Comparison of ENCODE assay signal across 19 cellular contexts in the genomic region with DNA sequence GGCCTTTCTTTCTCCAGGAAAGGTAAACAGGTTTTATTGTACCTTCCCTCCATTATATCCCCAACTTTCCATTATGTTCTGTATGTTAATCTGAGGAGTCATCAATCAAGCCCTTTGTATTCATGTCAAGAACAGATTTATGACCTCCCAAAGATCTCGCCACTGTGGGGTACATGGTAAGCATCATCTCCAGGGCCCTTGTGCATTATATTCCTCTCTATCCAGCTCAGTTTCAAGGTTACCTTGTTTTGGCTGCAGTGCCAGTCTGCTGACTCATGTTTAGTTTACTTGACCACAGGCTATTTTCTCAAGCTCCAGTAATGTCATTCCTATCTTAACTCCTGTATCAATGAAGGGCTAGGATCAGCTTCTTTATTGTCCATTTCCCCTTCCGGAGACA.
DNase-seq lines count a peak whose midpoint lies in the region; ATAC-seq, FAIRE-seq and TF ChIP-seq lines count a peak whose summit lies in the region.
"Had no signal": no experiment of that assay in that cellular context is flagged by ENCODE, and none has a peak within 500 bp of the region (broad histone marks: within the 10 kb centered on the region; RNA-seq: fewer than 3 reads in every experiment).

No MANE protein-coding gene starts in this region.

- H3K9ac ChIP-seq in endothelial cell of umbilical vein (replicated peaks; ENCODE audit: extremely low read depth, insufficient read depth, low read length): no peak overlapping the region

- no peak overlapping the region for H3K4me2 ChIP-seq in endothelial cell of umbilical vein (ENCODE audit: insufficient read depth, low read length)

- H3K9me3 ChIP-seq in endothelial cell of umbilical vein (replicated peaks; ENCODE audit: control insufficient read depth, insufficient read depth, low read length) (no peaks in the 10 kb centered on the region), Caco-2 (no peaks in the 10 kb centered on the region)
- H3K9me3 ChIP-seq: heart left ventricle had no signal

- no peaks in the 10 kb centered on the region for H3K36me3 Mint-ChIP-seq in Caco-2 (ENCODE audit: insufficient read depth, unreplicated experiment)
- H3K36me3 Mint-ChIP-seq: type B pancreatic cell had no signal

- intact Hi-C loops in endothelial cell of umbilical vein (cut with micrococcal nuclease): loop anchor here (5.0 kb wide), 1 partner anchor 46 kb away; no protein-coding TSS in a partner anchor
- intact Hi-C loops in Caco-2 (cut with micrococcal nuclease; ENCODE audit: unreplicated experiment): no loop called here

- H3K4me3 ChIP-seq in endothelial cell of umbilical vein (replicated peaks in 1 of 3; ENCODE audit: insufficient read depth in 1 of 3, low read depth in 1 of 3, low read length in 3 of 3): no peak overlapping the region
- no peak overlapping the region for H3K4me3 ChIP-seq in skeletal muscle cell (ENCODE audit: low read depth, low read length)
- no peak overlapping the region for H3K4me3 ChIP-seq in Caco-2 (ENCODE audit: low read depth, low read length)
- H3K4me3 ChIP-seq: heart left ventricle, SK-N-MC had no signal

- DNase-seq in DMS153 (lab: John Stamatoyannopoulos, UW): peak; percentile 49
- no peak for DNase-seq in DMS153 treated with DMSO at 0.1 percent for 48 hours (lab: John Stamatoyannopoulos, UW; ENCODE audit: unreplicated experiment)
- peak; percentile 87 for DNase-seq in NCI-H748 treated with DMSO at 0.1 percent for 48 hours (lab: John Stamatoyannopoulos, UW)
- DNase-seq in endothelial cell of umbilical vein (ENCODE audit: low read depth, low spot score): peak; percentile 27
- DNase-seq in skeletal muscle cell (ENCODE audit: low read depth): peak; percentile 34
- no peak for DNase-seq in NCI-H2107 treated with DMSO at 0.1 percent for 48 hours (lab: John Stamatoyannopoulos, UW; ENCODE audit: unreplicated experiment)
- no peak for DNase-seq in Caco-2
- DNase-seq: DMS 273 treated with DMSO at 0.1 percent for 48 hours; effector CD4-positive, alpha-beta T cell; heart left ventricle; MV-4-11; NCI-H524 treated with DMSO at 0.1 percent for 48 hours; occipital lobe; WERI-Rb-1 had no signal

- H3K9me3 Mint-ChIP-seq in Caco-2 (ENCODE audit: unreplicated experiment): no peaks in the 10 kb centered on the region

- no peak for ATAC-seq in GM21786 (IDR thresholded peaks at IDR 0.05; ENCODE audit: unreplicated experiment)
- ATAC-seq: heart left ventricle had no signal

- BruUV-seq in endothelial cell of umbilical vein (replicated peaks; lab: Mats Ljungman, UMichigan) (no TSS peak), Caco-2 (replicated peaks; lab: Mats Ljungman, UMichigan) (no TSS peak)

- TF ChIP-seq POLR2A in endothelial cell of umbilical vein (IDR thresholded peaks at IDR 0.05; ENCODE audit: low read depth, low read length): no peak

- peaks cover 3% of the 10 kb centered on the region for H3K4me1 ChIP-seq in endothelial cell of umbilical vein (ENCODE audit: control insufficient read depth, extremely low read depth, insufficient read depth, low read length)
- no peaks in the 10 kb centered on the region for H3K4me1 ChIP-seq in Caco-2
- H3K4me1 ChIP-seq: heart left ventricle had no signal

- peaks cover 2% of the 10 kb centered on the region for H3K27me3 Mint-ChIP-seq in Caco-2 (ENCODE audit: insufficient read depth, unreplicated experiment)
- H3K27me3 Mint-ChIP-seq: type B pancreatic cell had no signal

- H3K4me1 Mint-ChIP-seq in Caco-2 (ENCODE audit: low read depth, unreplicated experiment): peaks cover 6% of the 10 kb centered on the region

- CTCF ChIA-PET in endothelial cell of umbilical vein (lab: Charles Lee): interaction anchor here (1.0 to 1.9 kb wide), 3 partner anchors 13 to 226 kb away, joined by 3 to 4 read pairs (median 3); no protein-coding TSS in a partner anchor
- CTCF ChIA-PET in Caco-2 (lab: Charles Lee): no interaction called here

- no peaks in the 10 kb centered on the region for H3K27me3 ChIP-seq in endothelial cell of umbilical vein (ENCODE audit: control insufficient read depth in 2 of 2, insufficient read depth in 2 of 2, low read length in 2 of 2)
- no peaks in the 10 kb centered on the region for H3K27me3 ChIP-seq in Caco-2 (replicated peaks; ENCODE audit: control insufficient read depth, insufficient read depth, low read length)
- H3K27me3 ChIP-seq: heart left ventricle had no signal

- no peak overlapping the region for H2AFZ ChIP-seq in endothelial cell of umbilical vein (ENCODE audit: low read depth, low read length)

- peak; percentile 73 for FAIRE-seq in endothelial cell of umbilical vein (lab: Jason Lieb, UNC)
- FAIRE-seq: H54 had no signal

- no peak overlapping the region for H3K27ac Mint-ChIP-seq in Caco-2 (ENCODE audit: unreplicated experiment)
- H3K27ac Mint-ChIP-seq: type B pancreatic cell had no signal

- no peaks in the 10 kb centered on the region for H3K79me2 ChIP-seq in endothelial cell of umbilical vein (ENCODE audit: control insufficient read depth, insufficient read depth, low read length)

- TF ChIP-seq CTCF in endothelial cell of umbilical vein (IDR thresholded peaks at IDR 0.05; ENCODE audit: extremely low read depth in 1 of 2, insufficient read depth in 1 of 2, low read depth in 1 of 2, low read length in 2 of 2): no peak
- no peak for TF ChIP-seq CTCF in Caco-2 (IDR thresholded peaks at IDR 0.05; ENCODE audit: insufficient read depth in 1 of 2, low read depth in 1 of 2, low read length in 1 of 2, severe bottlenecking in 1 of 2, unreplicated experiment in 1 of 2)

- no peak overlapping the region for H3K4me3 Mint-ChIP-seq in Caco-2 (ENCODE audit: unreplicated experiment)
- H3K4me3 Mint-ChIP-seq: type B pancreatic cell had no signal

- H3K36me3 ChIP-seq in endothelial cell of umbilical vein (ENCODE audit: control insufficient read depth in 2 of 2, extremely low read depth in 1 of 2, insufficient read depth in 2 of 2, low read length in 2 of 2) (no peaks in the 10 kb centered on the region), Caco-2 (ENCODE audit: control insufficient read depth, insufficient read depth, low read length) (no peaks in the 10 kb centered on the region)
- H3K36me3 ChIP-seq: heart left ventricle, WERI-Rb-1 had no signal

- POLR2A ChIA-PET in endothelial cell of umbilical vein (lab: Charles Lee) (no interaction called here), Caco-2 (lab: Charles Lee) (no interaction called here)

- H4K20me1 ChIP-seq in endothelial cell of umbilical vein (replicated peaks; ENCODE audit: control insufficient read depth, extremely low read depth, insufficient read depth, low read length): no peaks in the 10 kb centered on the region

- no peak overlapping the region for H3K27ac ChIP-seq in endothelial cell of umbilical vein (ENCODE audit: insufficient read depth, low read depth, low read length)
- H3K27ac ChIP-seq: 22Rv1, heart left ventricle, SK-N-MC, WERI-Rb-1 had no signal

- dilution Hi-C loops in endothelial cell of umbilical vein (cut with MboI; ENCODE audit: extremely low pct_ligation_motif_present, low sequenced_read_pairs): no loop called here

- no peaks in the 10 kb centered on the region for H3K9me1 ChIP-seq in endothelial cell of umbilical vein (replicated peaks; ENCODE audit: control insufficient read depth, extremely low read depth, insufficient read depth, low read length)

TF ChIP-seq in endothelial cell of umbilical vein, 7 proteins besides CTCF, POLR2A, EP300 and RAD21:
- TF ChIP-seq MYC (IDR thresholded peaks at IDR 0.05; ENCODE audit: low read depth, low read length): no peak
- TF ChIP-seq GATA2 (IDR thresholded peaks at IDR 0.05; ENCODE audit: insufficient read depth, insufficient read length, low read depth, low read length): peak; percentile 48

Comparison
In these comparisons a context has a peak if more than half of its experiments do, and no peak if none do; other contexts are left out.
1. DNase-seq: peak in DMS153 (single experiment), NCI-H748 treated with DMSO at 0.1 percent for 48 hours (single experiment), endothelial cell of umbilical vein (single experiment) and skeletal muscle cell (single experiment); none in DMS153 treated with DMSO at 0.1 percent for 48 hours (single experiment), NCI-H2107 treated with DMSO at 0.1 percent for 48 hours (single experiment) and Caco-2 (0 of 2).